7 cellular contexts compared by ENCODE assay signal in genomic region chr19:13163609-13164364, GRCh38. TPM values are rescaled to one million over a fixed set of nuclear protein-coding genes. Genes with fewer than 3 reads are reported as not detected.
DNase-seq lines count a peak whose midpoint lies in the region; ATAC-seq and TF ChIP-seq lines count a peak whose summit lies in the region.

No MANE protein-coding gene starts in this region.

- 1 to 4% methylated on average over 17 to 20 of the region's 20 CpGs for WGBS in testis, 2 donors

- peaks cover 46% of the 10 kb centered on the region for H3K4me1 Mint-ChIP-seq in mesothelial cell of epicardium

- intact Hi-C loops in testis (cut with DNase I; ENCODE audit: low total_unique reads): no loop called here

- no peaks in the 10 kb centered on the region for H3K36me3 ChIP-seq in GM06990 (ENCODE audit: control insufficient read depth, insufficient read depth, low read length)
- no peaks in the 10 kb centered on the region for H3K36me3 ChIP-seq in testis (ENCODE audit: low read depth, missing control alignments)

- H3K4me1 ChIP-seq in testis: peaks cover 17% of the 10 kb centered on the region

- peak; percentile 68 for DNase-seq in GM06990 (ENCODE audit: extremely low read depth, insufficient read length)
- DNase-seq in NCI-H2227 treated with DMSO at 0.1 percent for 48 hours (lab: John Stamatoyannopoulos, UW): peak; percentile 9
- DNase-seq in activated CD8-positive, alpha-beta memory T cell treated with anti-CD3 and anti-CD28 coated beads for 24 hours: peak; percentile 82
- DNase-seq in epithelial cell of proximal tubule (ENCODE audit: low read depth): no peak
- peak; percentile 58 to 79 for DNase-seq in mesothelial cell of epicardium (ENCODE audit: low spot score in 2 of 2, unreplicated experiment in 2 of 2)
- peak; percentile 61 for DNase-seq in testis

- H3K9me3 Mint-ChIP-seq in mesothelial cell of epicardium: no peaks in the 10 kb centered on the region

- H3K4me3 ChIP-seq in GM06990 (replicated peaks; ENCODE audit: low read depth, low read length): no peak overlapping the region
- peak overlapping the region; percentile 22 for H3K4me3 ChIP-seq in epithelial cell of proximal tubule (ENCODE audit: low read depth, low read length)
- H3K4me3 ChIP-seq in testis: peak overlapping the region in 1 of 2 donors; percentile 50

- peak overlapping the region; percentile 65 for H3K4me3 Mint-ChIP-seq in mesothelial cell of epicardium

- H3K27me3 ChIP-seq in GM06990 (replicated peaks; ENCODE audit: control insufficient read depth, insufficient read depth, low read length) (no peaks in the 10 kb centered on the region), testis (no peaks in the 10 kb centered on the region)

- H3K27ac Mint-ChIP-seq in mesothelial cell of epicardium: peak overlapping the region; percentile 98

- H3K36me3 Mint-ChIP-seq in mesothelial cell of epicardium: no peaks in the 10 kb centered on the region

- TF ChIP-seq CTCF in GM06990 (IDR thresholded peaks at IDR 0.05; ENCODE audit: insufficient read depth, low read length, poor library complexity, severe bottlenecking) (no peak), epithelial cell of proximal tubule (conservative IDR thresholded peaks at IDR 0.05; ENCODE audit: low read depth, low read length) (no peak), mesothelial cell of epicardium (IDR thresholded peaks at IDR 0.05; ENCODE audit: unreplicated experiment) (no peak), testis (IDR thresholded peaks at IDR 0.05) (no peak)

- no peaks in the 10 kb centered on the region for H3K9me3 ChIP-seq in testis

- H3K27ac ChIP-seq in testis: peak overlapping the region; percentile 59 to 65

- no peaks in the 10 kb centered on the region for H3K27me3 Mint-ChIP-seq in mesothelial cell of epicardium (ENCODE audit: low read depth)

- ATAC-seq in HG02610 (IDR thresholded peaks at IDR 0.05; ENCODE audit: unreplicated experiment): no peak

- TF ChIP-seq POLR2A in testis (IDR thresholded peaks at IDR 0.05): no peak

RNA-seq across cellular contexts. Expression of gene IER2, which starts 13.6 kb away (rescaled TPM):
- total RNA-seq in epithelial cell of proximal tubule (105 and 145 TPM in 2 replicates), mesothelial cell of epicardium (278 to 284 TPM (median 282 TPM) in 3 replicates), testis (10 to 100 TPM; 18.1 to 29.4 TPM)
- 23.3 TPM for polyA plus RNA-seq in testis (ENCODE audit: insufficient read depth, low read depth, low replicate concordance)

RNA-seq across cellular contexts. Expression of gene STX10, which starts 13.6 kb away (rescaled TPM):
- total RNA-seq in epithelial cell of proximal tubule (89.0 and 92.7 TPM in 2 replicates), mesothelial cell of epicardium (52.7 to 58.4 TPM (median 56.7 TPM) in 3 replicates), testis (10 to 100 TPM; 27.2 to 37.6 TPM)
- 18.1 TPM for polyA plus RNA-seq in testis (ENCODE audit: insufficient read depth, low read depth, low replicate concordance)

RNA-seq across cellular contexts. Expression of gene NACC1, which starts 45.7 kb away (rescaled TPM):
- total RNA-seq in epithelial cell of proximal tubule: 72.2 and 114 TPM in 2 replicates
- 63.0 to 76.4 TPM (median 74.5 TPM) in 3 replicates for total RNA-seq in mesothelial cell of epicardium
- total RNA-seq in testis: 100 to 1,000 TPM in 1 of 2 donors, 10 to 100 TPM in 1; 75.9 to 102 TPM
- 38.2 TPM for polyA plus RNA-seq in testis (ENCODE audit: insufficient read depth, low read depth, low replicate concordance)

RNA-seq across cellular contexts. Expression of gene TRMT1, which starts 47.2 kb away (rescaled TPM):
- 49.9 and 56.1 TPM in 2 replicates for total RNA-seq in epithelial cell of proximal tubule
- 53.9 to 58.6 TPM (median 57.0 TPM) in 3 replicates for total RNA-seq in mesothelial cell of epicardium
- 10 to 100 TPM; 44.8 to 50.0 TPM for total RNA-seq in testis
- polyA plus RNA-seq in testis (ENCODE audit: insufficient read depth, low read depth, low replicate concordance): 35.9 TPM
